In the genomic region with DNA sequence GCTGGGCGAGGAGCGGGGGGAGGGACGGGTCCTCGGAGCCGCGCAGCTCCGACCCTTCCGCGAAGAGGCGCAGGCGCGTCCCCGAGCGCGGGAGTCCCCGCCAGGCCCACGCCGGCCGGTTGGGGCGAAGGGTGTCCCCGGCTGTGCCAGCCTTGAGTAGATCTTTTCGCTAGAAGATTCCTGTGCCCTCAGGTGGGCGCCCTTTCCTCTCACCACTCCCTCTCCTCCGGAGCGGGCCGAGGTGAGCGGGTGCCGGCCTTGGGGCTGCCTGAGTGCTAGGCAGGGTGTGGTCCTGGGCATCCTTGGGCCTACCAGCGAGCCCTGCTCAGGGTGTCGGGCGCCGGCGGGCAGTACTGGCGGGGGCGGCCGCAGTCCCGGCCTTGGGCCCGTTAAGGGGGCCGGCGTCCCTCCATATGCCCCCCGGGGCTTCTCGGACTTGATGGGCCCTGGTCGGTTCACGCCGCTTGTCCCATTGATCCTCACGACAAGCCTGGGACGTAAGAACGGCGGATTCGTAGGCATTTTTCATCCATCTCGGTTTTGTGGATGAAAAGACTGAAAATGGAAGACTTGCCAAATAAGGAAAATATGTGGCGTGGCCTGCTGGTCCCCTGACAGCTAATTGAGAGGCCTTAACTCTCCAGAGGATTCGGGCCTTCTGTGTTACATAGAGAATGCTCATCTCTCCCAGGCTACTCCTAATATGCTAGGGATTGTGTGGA, we compare ENCODE assay signal across 8 cellular contexts. TPM values are rescaled to one million over a fixed set of nuclear protein-coding genes. Genes with fewer than 3 reads are reported as not detected.
DNase-seq lines count a peak whose midpoint lies in the region; ATAC-seq and TF ChIP-seq lines count a peak whose summit lies in the region.

No MANE protein-coding gene starts in this region.

- no peaks in the 10 kb centered on the region for H3K9me2 ChIP-seq in PC-9 (ENCODE audit: insufficient read depth)

- H3K4me3 ChIP-seq in PC-9 (peak overlapping the region; percentile 75), foreskin fibroblast (ENCODE audit: low read depth in 1 of 2, low read length in 2 of 2) (peak overlapping the region; percentile 71 to 87), thoracic aorta (peak overlapping the region; percentile 99)

- BruUV-seq in PC-9 (replicated peaks; lab: Mats Ljungman, UMichigan) = TSS peak; percentile 36

- H3K4me3 Mint-ChIP-seq in neural crest cell = peak overlapping the region; percentile 96

- ATAC-seq in GM19468 (IDR thresholded peaks at IDR 0.05; ENCODE audit: extremely low read depth, unreplicated experiment) (peak; percentile 23), thoracic aorta (ENCODE audit: insufficient number of reproducible peaks, low FRiP score, low read depth) (peak; percentile 51)

- peaks cover 28% of the 10 kb centered on the region for H3K4me1 Mint-ChIP-seq in neural crest cell

- H3K27ac ChIP-seq in PC-9 (no peak overlapping the region), thoracic aorta (peak overlapping the region; percentile 96 to 99)

- H3K27me3 ChIP-seq in PC-9 (ENCODE audit: insufficient read depth, low read depth) (no peaks in the 10 kb centered on the region), thoracic aorta (replicated peaks; ENCODE audit: insufficient read depth) (no peaks in the 10 kb centered on the region)

- DNase-seq in D341Med (ENCODE audit: low spot score) = peak; percentile 87
- DNase-seq in HK-2 (ENCODE audit: unreplicated experiment) = peak; percentile 80
- peak; percentile 35 to 57 for DNase-seq in PC-9
- DNase-seq in activated T-helper 9 cell treated with anti-CD3 and anti-CD28 coated beads, Interleukin-2, amount 50 U/mL, for 16 hours (ENCODE audit: low read depth) = peak; percentile 54
- peak; percentile 53 to 83 for DNase-seq in foreskin fibroblast
- DNase-seq in neural crest cell (ENCODE audit: low read depth, low spot score) = peak; percentile 51
- no peak for DNase-seq in thoracic aorta (ENCODE audit: low spot score)

- TF ChIP-seq CTCF in PC-9 (conservative IDR thresholded peaks at IDR 0.05) (no peak), foreskin fibroblast (IDR thresholded peaks at IDR 0.05; ENCODE audit: low read depth, low read length) (no peak), neural crest cell (conservative IDR thresholded peaks at IDR 0.05) (no peak), thoracic aorta (IDR thresholded peaks at IDR 0.05) (no peak)

- peaks cover 20% of the 10 kb centered on the region; the same call in 1 of the 2 replicates for H3K79me2 ChIP-seq in PC-9 (ENCODE audit: low read depth)

- peak overlapping the region; percentile 79 for H3K4me2 ChIP-seq in PC-9

- peaks cover 26% of the 10 kb centered on the region for H3F3A ChIP-seq in PC-9 (ENCODE audit: insufficient read depth, low read depth)

- peaks cover 15% of the 10 kb centered on the region for H3K4me1 ChIP-seq in PC-9 (replicated peaks; ENCODE audit: insufficient read depth)
- H3K4me1 ChIP-seq in thoracic aorta (ENCODE audit: control insufficient read depth in 1 of 2, low read depth in 2 of 2) = peaks cover 25 to 35% of the 10 kb centered on the region in 2 donors

- peak overlapping the region; percentile 99 for H2AFZ ChIP-seq in PC-9

- H3K27ac Mint-ChIP-seq in neural crest cell (ENCODE audit: unreplicated experiment) = peak overlapping the region; percentile 96

- H3K27me3 Mint-ChIP-seq in neural crest cell (ENCODE audit: low read depth) = no peaks in the 10 kb centered on the region

- intact Hi-C loops in PC-9 (cut with micrococcal nuclease; ENCODE audit: unreplicated experiment) = loop anchor here (1.0 kb wide), 1 partner anchor 29 kb away; no protein-coding TSS in a partner anchor

- H4K20me1 ChIP-seq in PC-9 (ENCODE audit: insufficient read depth) = no peaks in the 10 kb centered on the region

- CTCF ChIA-PET in PC-9 (lab: Charles Lee) = no interaction called here

- H3K9me3 ChIP-seq in PC-9 (ENCODE audit: insufficient read depth, low read depth) (no peaks in the 10 kb centered on the region), thoracic aorta (no peaks in the 10 kb centered on the region)

- peaks cover 5% of the 10 kb centered on the region for H3K9me3 Mint-ChIP-seq in neural crest cell

- H3K36me3 Mint-ChIP-seq in neural crest cell (ENCODE audit: low read depth) = peaks cover 15% of the 10 kb centered on the region

- H3K36me3 ChIP-seq in PC-9 (ENCODE audit: low read depth) (no peaks in the 10 kb centered on the region), thoracic aorta (no peaks in the 10 kb centered on the region)

- POLR2A ChIA-PET in PC-9 (lab: Charles Lee; ENCODE audit: unreplicated experiment) = interaction anchor here (0.7 kb wide), 1 partner anchor 825 kb away, joined by 3 read pairs; no protein-coding TSS in a partner anchor

RNA-seq across cellular contexts. Expression of a gene that starts 0.7 kb away (rescaled TPM):
- 19.2 and 20.0 TPM in 2 replicates for total RNA-seq in PC-9 (2021)
- 40.5 TPM in 2 replicates for total RNA-seq in neural crest cell
- total RNA-seq in thoracic aorta = 100 to 1,000 TPM; 104 to 111 TPM
